ENCODE assay signal across 3 cellular contexts in genomic region chr3:71250026-71250425, GRCh38.
TF ChIP-seq lines count a peak whose summit lies in the region.

No MANE protein-coding gene starts in this region.

TF ChIP-seq in SK-N-SH, 30 proteins besides CTCF, POLR2A, EP300 and RAD21 (continues in another document):
- TF ChIP-seq CHD2 (IDR thresholded peaks at IDR 0.05; ENCODE audit: low read length, partially characterized antibody), result no peak
- TF ChIP-seq GATA2 (CRISPR knock-in tag; IDR thresholded peaks at IDR 0.05), result no peak
- TF ChIP-seq, protein P1, sequence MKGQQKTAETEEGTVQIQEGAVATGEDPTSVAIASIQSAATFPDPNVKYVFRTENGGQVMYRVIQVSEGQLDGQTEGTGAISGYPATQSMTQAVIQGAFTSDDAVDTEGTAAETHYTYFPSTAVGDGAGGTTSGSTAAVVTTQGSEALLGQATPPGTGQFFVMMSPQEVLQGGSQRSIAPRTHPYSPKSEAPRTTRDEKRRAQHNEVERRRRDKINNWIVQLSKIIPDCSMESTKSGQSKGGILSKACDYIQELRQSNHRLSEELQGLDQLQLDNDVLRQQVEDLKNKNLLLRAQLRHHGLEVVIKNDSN (IDR thresholded peaks at IDR 0.05; ENCODE audit: borderline replicate concordance, low read depth), result no peak
- TF ChIP-seq, protein P2, sequence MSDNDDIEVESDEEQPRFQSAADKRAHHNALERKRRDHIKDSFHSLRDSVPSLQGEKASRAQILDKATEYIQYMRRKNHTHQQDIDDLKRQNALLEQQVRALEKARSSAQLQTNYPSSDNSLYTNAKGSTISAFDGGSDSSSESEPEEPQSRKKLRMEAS (IDR thresholded peaks at IDR 0.05; ENCODE audit: low read depth), result no peak
- no peak for TF ChIP-seq REST (IDR thresholded peaks at IDR 0.05; ENCODE audit: low read depth, low read length)
- no peak for TF ChIP-seq FOSL2 (IDR thresholded peaks at IDR 0.05; ENCODE audit: borderline replicate concordance, low read depth)
- TF ChIP-seq IRF3 (IDR thresholded peaks at IDR 0.05; ENCODE audit: low read depth, low read length), result no peak
- no peak for TF ChIP-seq TEAD4 (IDR thresholded peaks at IDR 0.05; ENCODE audit: borderline replicate concordance, insufficient read depth)
- no peak for TF ChIP-seq TAF1 (IDR thresholded peaks at IDR 0.05; ENCODE audit: borderline replicate concordance, low read depth, low read length)
- TF ChIP-seq PBX3 (IDR thresholded peaks at IDR 0.05), result no peak
- TF ChIP-seq NRF1 (IDR thresholded peaks at IDR 0.05; ENCODE audit: low read depth, low read length), result no peak
- no peak for TF ChIP-seq JUND (IDR thresholded peaks at IDR 0.05)

TF ChIP-seq in SK-N-SH treated with all-trans-retinoic acid at 6 μM for 48 hours, 23 proteins besides CTCF, POLR2A, EP300 and RAD21:
- TF ChIP-seq ZNF565 (CRISPR knock-in tag; conservative IDR thresholded peaks at IDR 0.05; ENCODE audit: low read depth) (no peak), ZC3H10 (CRISPR knock-in tag; IDR thresholded peaks at IDR 0.05) (no peak), ZFP3 (CRISPR knock-in tag; IDR thresholded peaks at IDR 0.05) (no peak), RARB (CRISPR knock-in tag; IDR thresholded peaks at IDR 0.05) (no peak), ZNF8 (CRISPR knock-in tag; IDR thresholded peaks at IDR 0.05) (no peak), CSRNP3 (CRISPR knock-in tag; IDR thresholded peaks at IDR 0.05) (no peak), ZNF70 (CRISPR knock-in tag; IDR thresholded peaks at IDR 0.05) (no peak), TCF4 (CRISPR knock-in tag; IDR thresholded peaks at IDR 0.05; ENCODE audit: borderline replicate concordance) (no peak), CSDC2 (CRISPR knock-in tag; IDR thresholded peaks at IDR 0.05) (no peak), POU6F1 (CRISPR knock-in tag; IDR thresholded peaks at IDR 0.05; ENCODE audit: borderline replicate concordance, low read depth) (no peak), TOX (CRISPR knock-in tag; IDR thresholded peaks at IDR 0.05; ENCODE audit: borderline replicate concordance) (no peak), OSR1 (CRISPR knock-in tag; IDR thresholded peaks at IDR 0.05) (no peak), GLIS3 (CRISPR knock-in tag; IDR thresholded peaks at IDR 0.05) (no peak), PPARA (CRISPR knock-in tag; IDR thresholded peaks at IDR 0.05; ENCODE audit: borderline replicate concordance) (no peak)
- TF ChIP-seq, protein P3, sequence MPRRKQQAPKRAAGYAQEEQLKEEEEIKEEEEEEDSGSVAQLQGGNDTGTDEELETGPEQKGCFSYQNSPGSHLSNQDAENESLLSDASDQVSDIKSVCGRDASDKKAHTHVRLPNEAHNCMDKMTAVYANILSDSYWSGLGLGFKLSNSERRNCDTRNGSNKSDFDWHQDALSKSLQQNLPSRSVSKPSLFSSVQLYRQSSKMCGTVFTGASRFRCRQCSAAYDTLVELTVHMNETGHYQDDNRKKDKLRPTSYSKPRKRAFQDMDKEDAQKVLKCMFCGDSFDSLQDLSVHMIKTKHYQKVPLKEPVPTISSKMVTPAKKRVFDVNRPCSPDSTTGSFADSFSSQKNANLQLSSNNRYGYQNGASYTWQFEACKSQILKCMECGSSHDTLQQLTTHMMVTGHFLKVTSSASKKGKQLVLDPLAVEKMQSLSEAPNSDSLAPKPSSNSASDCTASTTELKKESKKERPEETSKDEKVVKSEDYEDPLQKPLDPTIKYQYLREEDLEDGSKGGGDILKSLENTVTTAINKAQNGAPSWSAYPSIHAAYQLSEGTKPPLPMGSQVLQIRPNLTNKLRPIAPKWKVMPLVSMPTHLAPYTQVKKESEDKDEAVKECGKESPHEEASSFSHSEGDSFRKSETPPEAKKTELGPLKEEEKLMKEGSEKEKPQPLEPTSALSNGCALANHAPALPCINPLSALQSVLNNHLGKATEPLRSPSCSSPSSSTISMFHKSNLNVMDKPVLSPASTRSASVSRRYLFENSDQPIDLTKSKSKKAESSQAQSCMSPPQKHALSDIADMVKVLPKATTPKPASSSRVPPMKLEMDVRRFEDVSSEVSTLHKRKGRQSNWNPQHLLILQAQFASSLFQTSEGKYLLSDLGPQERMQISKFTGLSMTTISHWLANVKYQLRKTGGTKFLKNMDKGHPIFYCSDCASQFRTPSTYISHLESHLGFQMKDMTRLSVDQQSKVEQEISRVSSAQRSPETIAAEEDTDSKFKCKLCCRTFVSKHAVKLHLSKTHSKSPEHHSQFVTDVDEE (CRISPR knock-in tag; IDR thresholded peaks at IDR 0.05), result no peak

TF ChIP-seq in IMR-90, 13 proteins besides CTCF, POLR2A, EP300 and RAD21:
- no peak for TF ChIP-seq ELK1 (IDR thresholded peaks at IDR 0.05; ENCODE audit: borderline replicate concordance, low read depth, low read length)
- TF ChIP-seq FOS (IDR thresholded peaks at IDR 0.05; ENCODE audit: low read depth, low read length), result no peak
- TF ChIP-seq CEBPB (IDR thresholded peaks at IDR 0.05; ENCODE audit: low read depth, low read length), result no peak
- TF ChIP-seq RFX5 (IDR thresholded peaks at IDR 0.05; ENCODE audit: low read depth, low read length), result no peak
- TF ChIP-seq MXI1 (IDR thresholded peaks at IDR 0.05; ENCODE audit: borderline replicate concordance, low read depth, low read length), result no peak
- no peak for TF ChIP-seq MAFK (IDR thresholded peaks at IDR 0.05; ENCODE audit: low read depth, low read length)
- TF ChIP-seq RCOR1 (IDR thresholded peaks at IDR 0.05; ENCODE audit: insufficient replicate concordance, low read length), result no peak
- TF ChIP-seq, protein P4, sequence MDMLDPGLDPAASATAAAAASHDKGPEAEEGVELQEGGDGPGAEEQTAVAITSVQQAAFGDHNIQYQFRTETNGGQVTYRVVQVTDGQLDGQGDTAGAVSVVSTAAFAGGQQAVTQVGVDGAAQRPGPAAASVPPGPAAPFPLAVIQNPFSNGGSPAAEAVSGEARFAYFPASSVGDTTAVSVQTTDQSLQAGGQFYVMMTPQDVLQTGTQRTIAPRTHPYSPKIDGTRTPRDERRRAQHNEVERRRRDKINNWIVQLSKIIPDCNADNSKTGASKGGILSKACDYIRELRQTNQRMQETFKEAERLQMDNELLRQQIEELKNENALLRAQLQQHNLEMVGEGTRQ (IDR thresholded peaks at IDR 0.05; ENCODE audit: low read depth, low read length), result no peak
- no peak for TF ChIP-seq BHLHE40 (IDR thresholded peaks at IDR 0.05; ENCODE audit: low read depth, low read length)
- no peak for TF ChIP-seq SMC3 (IDR thresholded peaks at IDR 0.05; ENCODE audit: low read depth, low read length)
- no peak for TF ChIP-seq MAZ (IDR thresholded peaks at IDR 0.05; ENCODE audit: borderline replicate concordance, low read depth, low read length)
- TF ChIP-seq NFE2L2 (IDR thresholded peaks at IDR 0.05; ENCODE audit: low read depth, low read length), result no peak
- TF ChIP-seq CHD1 (IDR thresholded peaks at IDR 0.05; ENCODE audit: low read depth, low read length), result no peak
